ENCODE assay signal across 8 cellular contexts in genomic region chr6:42783177-42783875, GRCh38. TPM values are rescaled to one million over a fixed set of nuclear protein-coding genes. Genes with fewer than 3 reads are reported as not detected.
DNase-seq lines count a peak whose midpoint lies in the region; ATAC-seq and TF ChIP-seq lines count a peak whose summit lies in the region.

No MANE protein-coding gene starts in this region.

- H3K4me3 Mint-ChIP-seq in activated T-helper 17 cell treated with anti-CD3 and anti-CD28 coated beads, Interleukin-2, amount 50 U/mL, for 72 hours, result no peak overlapping the region
- H3K4me3 Mint-ChIP-seq in nephron progenitor cell, result peak overlapping the region; percentile 97
- H3K4me3 Mint-ChIP-seq in stimulated activated naive CD8-positive, alpha-beta T cell treated with anti-CD3 and anti-CD28 coated beads, Interleukin-15, Interleukin-2, amounts not matched to agents 100 ng/mL and 50 ng/mL, for 24 hours, result peak overlapping the region; percentile 97

- peaks cover 18% of the 10 kb centered on the region for H3K4me1 Mint-ChIP-seq in activated T-helper 17 cell treated with anti-CD3 and anti-CD28 coated beads, Interleukin-2, amount 50 U/mL, for 72 hours
- peaks cover 27% of the 10 kb centered on the region for H3K4me1 Mint-ChIP-seq in nephron progenitor cell
- H3K4me1 Mint-ChIP-seq in stimulated activated naive CD8-positive, alpha-beta T cell treated with anti-CD3 and anti-CD28 coated beads, Interleukin-15, Interleukin-2, amounts not matched to agents 100 ng/mL and 50 ng/mL, for 24 hours (ENCODE audit: low read depth), result peaks cover 27% of the 10 kb centered on the region

- no peaks in the 10 kb centered on the region for H3K27me3 Mint-ChIP-seq in activated T-helper 17 cell treated with anti-CD3 and anti-CD28 coated beads, Interleukin-2, amount 50 U/mL, for 72 hours
- H3K27me3 Mint-ChIP-seq in nephron progenitor cell (ENCODE audit: low read depth, poor library complexity), result no peaks in the 10 kb centered on the region
- H3K27me3 Mint-ChIP-seq in stimulated activated naive CD8-positive, alpha-beta T cell treated with anti-CD3 and anti-CD28 coated beads, Interleukin-15, Interleukin-2, amounts not matched to agents 100 ng/mL and 50 ng/mL, for 24 hours, result no peaks in the 10 kb centered on the region

- H3K4me1 ChIP-seq in Peyer's patch, result peaks cover 0 to 37% (median 4%) of the 10 kb centered on the region in 4 donors

- peak overlapping the region; percentile 99 for H3K27ac Mint-ChIP-seq in activated T-helper 17 cell treated with anti-CD3 and anti-CD28 coated beads, Interleukin-2, amount 50 U/mL, for 72 hours
- H3K27ac Mint-ChIP-seq in nephron progenitor cell, result peak overlapping the region; percentile 98
- H3K27ac Mint-ChIP-seq in stimulated activated naive CD8-positive, alpha-beta T cell treated with anti-CD3 and anti-CD28 coated beads, Interleukin-15, Interleukin-2, amounts not matched to agents 100 ng/mL and 50 ng/mL, for 24 hours, result no peak overlapping the region

- H3K27me3 ChIP-seq in Peyer's patch, result no peaks in the 10 kb centered on the region

- H3K9me3 Mint-ChIP-seq in activated T-helper 17 cell treated with anti-CD3 and anti-CD28 coated beads, Interleukin-2, amount 50 U/mL, for 72 hours, result no peaks in the 10 kb centered on the region
- H3K9me3 Mint-ChIP-seq in nephron progenitor cell, result no peaks in the 10 kb centered on the region
- H3K9me3 Mint-ChIP-seq in stimulated activated naive CD8-positive, alpha-beta T cell treated with anti-CD3 and anti-CD28 coated beads, Interleukin-15, Interleukin-2, amounts not matched to agents 100 ng/mL and 50 ng/mL, for 24 hours, result no peaks in the 10 kb centered on the region

- H3K4me3 ChIP-seq in Peyer's patch, result peak overlapping the region; percentile 78 to 100 (median 94)

- H3K36me3 Mint-ChIP-seq in activated T-helper 17 cell treated with anti-CD3 and anti-CD28 coated beads, Interleukin-2, amount 50 U/mL, for 72 hours (ENCODE audit: low read depth), result peaks cover 41% of the 10 kb centered on the region
- H3K36me3 Mint-ChIP-seq in nephron progenitor cell (ENCODE audit: low read depth), result peaks cover 2% of the 10 kb centered on the region
- H3K36me3 Mint-ChIP-seq in stimulated activated naive CD8-positive, alpha-beta T cell treated with anti-CD3 and anti-CD28 coated beads, Interleukin-15, Interleukin-2, amounts not matched to agents 100 ng/mL and 50 ng/mL, for 24 hours (ENCODE audit: low read depth), result peaks cover 15% of the 10 kb centered on the region

- no peaks in the 10 kb centered on the region for H3K9me3 ChIP-seq in Peyer's patch

- peak overlapping the region; percentile 98 to 100 (median 100) for H3K27ac ChIP-seq in Peyer's patch

- peak; percentile 63 for ATAC-seq in activated T-helper 17 cell treated with anti-CD3 and anti-CD28 coated beads, Interleukin-2, amount 50 U/mL, for 72 hours (replicated peaks)

- peak; percentile 60 for DNase-seq in NK-92 treated with Interleukin-12 subunit alpha and Interleukin-12 subunit beta, amount 100 ng/mL, for 24 hours (lab: John Stamatoyannopoulos, UW)
- DNase-seq in NK-92 (lab: John Stamatoyannopoulos, UW; ENCODE audit: unreplicated experiment), result no peak
- DNase-seq in HS-5 (ENCODE audit: low read depth), result peak; percentile 25
- DNase-seq in Peyer's patch, result peak; percentile 68 to 87 (median 86)
- peak; percentile 63 for DNase-seq in fibroblast of the conjunctiva (ENCODE audit: low read depth)
- DNase-seq in nephron progenitor cell, result peak; percentile 65

- no peak for TF ChIP-seq CTCF in Peyer's patch (IDR thresholded peaks at IDR 0.05)
- no peak for TF ChIP-seq CTCF in nephron progenitor cell (IDR thresholded peaks at IDR 0.05)

- peak in 1 of 2 donors; percentile 26 for TF ChIP-seq POLR2A in Peyer's patch (IDR thresholded peaks at IDR 0.05)

- H3K36me3 ChIP-seq in Peyer's patch, result no peaks in the 10 kb centered on the region

RNA-seq across cellular contexts. Expression of gene BICRAL, which starts 1.5 kb away (rescaled TPM):
- 10 to 100 TPM; 15.3 to 20.1 (median 17.1) TPM for total RNA-seq in Peyer's patch
- 10 to 100 TPM; 16.7 to 19.3 TPM for total RNA-seq in activated T-helper 17 cell treated with anti-CD3 and anti-CD28 coated beads, Interleukin-2, amount 50 U/mL, for 72 hours

RNA-seq across cellular contexts. Expression of gene TBCC, which starts 37.4 kb away (rescaled TPM):
- total RNA-seq in Peyer's patch, result 10 to 100 TPM; 23.1 to 36.4 (median 30.7) TPM
- 10 to 100 TPM; 16.6 to 17.7 TPM for total RNA-seq in activated T-helper 17 cell treated with anti-CD3 and anti-CD28 coated beads, Interleukin-2, amount 50 U/mL, for 72 hours
